In genomic region chr2:42053482-42053790, GRCh38 we compare ENCODE assay signal across 15 cellular contexts. TPM values are rescaled to one million over a fixed set of nuclear protein-coding genes. Genes with fewer than 3 reads are reported as not detected.
DNase-seq lines count a peak whose midpoint lies in the region; ATAC-seq and TF ChIP-seq lines count a peak whose summit lies in the region.
"Had no signal": no experiment of that assay in that cellular context is flagged by ENCODE, and none has a peak within 500 bp of the region (broad histone marks: within the 10 kb centered on the region; RNA-seq: fewer than 3 reads in every experiment).

No MANE protein-coding gene starts in this region.

- no peak overlapping the region for H2AK5ac ChIP-seq in H9 (ENCODE audit: insufficient read length, low read length)

- ATAC-seq in lung (ENCODE audit: insufficient read depth, low FRiP score) (no peak), GM19467 (IDR thresholded peaks at IDR 0.05; ENCODE audit: unreplicated experiment) (no peak)
- ATAC-seq: activated naive CD8-positive, alpha-beta T cell treated with anti-CD3 and anti-CD28 coated beads, Interleukin-2, amount 50 U/mL, for 24 hours; foreskin keratinocyte had no signal

- H2AFZ ChIP-seq in H9 (ENCODE audit: low read length) = no peak overlapping the region

- DNase-seq in H9 (no peak), colonic mucosa (no peak), lung (ENCODE audit: low spot score) (no peak), spleen (no peak), H7 (no peak), D341Med (ENCODE audit: low spot score) (no peak)
- DNase-seq in stimulated activated naive CD4-positive, alpha-beta T cell (lab: John Stamatoyannopoulos, UW) = no peak
- DNase-seq: activated naive CD8-positive, alpha-beta T cell treated with anti-CD3 and anti-CD28 coated beads, Interleukin-2, amount 50 U/mL, for 24 hours; DND-41; foreskin keratinocyte; NCI-H1105 treated with DMSO at 0.1 percent for 48 hours; NCI-H446 had no signal

- intact Hi-C loops in colonic mucosa (cut with DNase I) (no loop called here), spleen (cut with DNase I; ENCODE audit: low total_unique reads) (no loop called here)

- peaks cover 22% of the 10 kb centered on the region for H3K27me3 Mint-ChIP-seq in H9 (ENCODE audit: low read depth)

- no peaks in the 10 kb centered on the region for H3K79me2 ChIP-seq in H9 (ENCODE audit: insufficient read depth, low read length)

- no peak for TF ChIP-seq CTCF in H9 (conservative IDR thresholded peaks at IDR 0.05)
- no peak for TF ChIP-seq CTCF in colonic mucosa (IDR thresholded peaks at IDR 0.05)
- no peak for TF ChIP-seq CTCF in lung (IDR thresholded peaks at IDR 0.05; ENCODE audit: control extremely low read depth, extremely low read depth)
- no peak for TF ChIP-seq CTCF in spleen (IDR thresholded peaks at IDR 0.05 in 8 of 11, conservative IDR thresholded peaks at IDR 0.05 in 3 of 11)

- H3K36me3 Mint-ChIP-seq in H9 (ENCODE audit: insufficient read depth in 1 of 3, low read depth in 3 of 3) = peaks cover 18 to 83% (median 73%) of the 10 kb centered on the region in 3 experiments; a peak in 6 of 7 replicates

- no peak overlapping the region for H3T11ph ChIP-seq in H9 (ENCODE audit: low read length)

- H3K4me1 ChIP-seq in H9 (ENCODE audit: insufficient read depth, low read length) (peaks cover 2% of the 10 kb centered on the region; the same call in 1 of the 2 replicates), colonic mucosa (peaks cover 31% of the 10 kb centered on the region), lung (ENCODE audit: control insufficient read depth in 2 of 2, insufficient read depth in 2 of 2, low read length in 2 of 2) (peaks cover 5 to 10% of the 10 kb centered on the region in 2 donors), spleen (peaks cover 0 to 20% (median 7%) of the 10 kb centered on the region in 6 donors)
- H3K4me1 ChIP-seq: foreskin keratinocyte had no signal

- no peak overlapping the region for H3K4ac ChIP-seq in H9 (ENCODE audit: low read depth, low read length)

- H3K4me2 ChIP-seq in H9 (ENCODE audit: insufficient read depth, insufficient read length, low read length) = no peak overlapping the region

- H3K18ac ChIP-seq in H9 (ENCODE audit: insufficient read length, low read depth, low read length) = no peak overlapping the region

- H3K27me3 ChIP-seq in H9 (ENCODE audit: insufficient read depth, low read length) (peaks cover 11% of the 10 kb centered on the region; the same call in 1 of the 2 replicates), colonic mucosa (no peaks in the 10 kb centered on the region), lung (ENCODE audit: control insufficient read depth, insufficient read depth) (no peaks in the 10 kb centered on the region), spleen (replicated peaks in 1 of 7) (peaks cover 0 to 30% (median 6%) of the 10 kb centered on the region in 7 donors), H7 (ENCODE audit: control insufficient read depth, insufficient read depth, low read length) (peaks cover 11% of the 10 kb centered on the region)

- H3K9ac ChIP-seq in H9 (ENCODE audit: extremely low read depth, insufficient read length, low read length) = no peak overlapping the region
- peak overlapping the region in 1 of 2 donors; percentile 83 for H3K9ac ChIP-seq in colonic mucosa (ENCODE audit: low read depth in 2 of 2, low read length in 2 of 2)

- peaks cover 6% of the 10 kb centered on the region for H3K23me2 ChIP-seq in H9 (ENCODE audit: insufficient read length, low read depth, low read length, poor library complexity, severe bottlenecking)

- no peak overlapping the region for H4K8ac ChIP-seq in H9 (replicated peaks; ENCODE audit: insufficient read length, low read depth, low read length)

- H4K20me1 ChIP-seq in H9 (ENCODE audit: control insufficient read depth, insufficient read depth, insufficient read length) = no peaks in the 10 kb centered on the region

- H3K36me3 ChIP-seq in colonic mucosa (peaks cover 5% of the 10 kb centered on the region), lung (ENCODE audit: control insufficient read depth in 2 of 2, insufficient read depth in 2 of 2, low read length in 2 of 2) (peaks cover 0 to 6% of the 10 kb centered on the region in 2 donors), spleen (peaks cover 0 to 28% (median 0%) of the 10 kb centered on the region in 6 donors), H7 (replicated peaks; ENCODE audit: control insufficient read depth, insufficient read depth, low read length) (peaks cover 6% of the 10 kb centered on the region)

- H3K4me3 Mint-ChIP-seq in H9 = no peak overlapping the region
- H3K4me3 Mint-ChIP-seq: activated naive CD8-positive, alpha-beta T cell treated with anti-CD3 and anti-CD28 coated beads, Interleukin-2, amount 50 U/mL, for 24 hours; B cell had no signal

- H3K27ac ChIP-seq in H9 (ENCODE audit: insufficient read length, low read depth, low read length) (no peak overlapping the region), colonic mucosa (peak overlapping the region; percentile 83), lung (ENCODE audit: low read depth in 1 of 2, low read length in 1 of 2) (peak overlapping the region; percentile 17 to 83), spleen (peak overlapping the region in 7 of 8 donors; percentile 23 to 82 (median 76))
- H3K27ac ChIP-seq: foreskin keratinocyte had no signal

- H3K27ac Mint-ChIP-seq in H9 = peak overlapping the region; percentile 44 to 95 (median 80); a peak in 6 of 7 replicates
- H3K27ac Mint-ChIP-seq: activated naive CD8-positive, alpha-beta T cell treated with anti-CD3 and anti-CD28 coated beads, Interleukin-2, amount 50 U/mL, for 24 hours; B cell had no signal

- H2BK5ac ChIP-seq in H9 (ENCODE audit: insufficient read length, low read length) = no peak overlapping the region

- no peak overlapping the region for H2BK20ac ChIP-seq in H9 (ENCODE audit: low read depth, low read length, poor library complexity, severe bottlenecking)

- H4K5ac ChIP-seq in H9 (ENCODE audit: insufficient read length, low read depth, low read length) = no peak overlapping the region

- no peak for TF ChIP-seq POLR2A in spleen (IDR thresholded peaks at IDR 0.05)

- no peak overlapping the region for H3K56ac ChIP-seq in H9 (ENCODE audit: insufficient read length, low read depth, low read length)

- WGBS in H9 (ENCODE audit: extremely low coverage, insufficient read length, low lambda C conversion rate) = no CpG with 5 or more reads among the region's 6 CpGs
- 72 to 76% methylated on average over 6 of the region's 6 CpGs for WGBS in lung, 2 donors
- WGBS in spleen, 5 donors = 63 to 81% (median 73%) methylated on average over 6 of the region's 6 CpGs

- peaks cover 54 to 57% of the 10 kb centered on the region in 2 experiments for H3K4me1 Mint-ChIP-seq in H9

- no peak overlapping the region for H3K14ac ChIP-seq in H9 (ENCODE audit: insufficient read depth, low read length)

- H3K9me3 ChIP-seq in H9 (ENCODE audit: control insufficient read depth, low read depth, low read length) = no peaks in the 10 kb centered on the region
- no peaks in the 10 kb centered on the region for H3K9me3 ChIP-seq in colonic mucosa
- H3K9me3 ChIP-seq in lung (ENCODE audit: control insufficient read depth in 2 of 2, insufficient read depth in 1 of 2, low read length in 1 of 2) = no peaks in the 10 kb centered on the region
- H3K9me3 ChIP-seq in spleen = no peaks in the 10 kb centered on the region

- no peaks in the 10 kb centered on the region for H3K79me1 ChIP-seq in H9 (ENCODE audit: insufficient read depth, low read depth, low read length, poor library complexity, severe bottlenecking)

- no peak overlapping the region for H3K4me3 ChIP-seq in colonic mucosa
- H3K4me3 ChIP-seq in lung = no peak overlapping the region
- H3K4me3 ChIP-seq in spleen = no peak overlapping the region
- H3K4me3 ChIP-seq in H7 (ENCODE audit: insufficient read depth, low read depth, low read length) = no peak overlapping the region

- H2BK120ac ChIP-seq in H9 (ENCODE audit: low read depth, low read length, poor library complexity, severe bottlenecking) = no peak overlapping the region

- no peak overlapping the region for H2BK12ac ChIP-seq in H9 (ENCODE audit: insufficient read length, low read depth, low read length)

- no peak overlapping the region for H4K91ac ChIP-seq in H9 (ENCODE audit: insufficient read length, low read depth, low read length)

- no peaks in the 10 kb centered on the region for H3K9me3 Mint-ChIP-seq in H9
- H3K9me3 Mint-ChIP-seq: activated naive CD8-positive, alpha-beta T cell treated with anti-CD3 and anti-CD28 coated beads, Interleukin-2, amount 50 U/mL, for 24 hours had no signal

- no peak overlapping the region for H3K23ac ChIP-seq in H9 (ENCODE audit: insufficient read length, low read depth, low read length)

- no peak overlapping the region for H2BK15ac ChIP-seq in H9 (ENCODE audit: low read depth, low read length)

RNA-seq across cellular contexts. Expression of gene PKDCC, which starts 5.6 kb away (rescaled TPM):
- total RNA-seq in H9 (2021) (134 and 135 TPM in 2 replicates), colonic mucosa (100 to 1,000 TPM in 1 of 2 donors, 10 to 100 TPM in 1; 61.3 to 125 TPM), lung (100 to 1,000 TPM; 107 to 131 TPM), spleen (10 to 100 TPM; 41.0 to 81.9 (median 51.7) TPM)
- polyA plus RNA-seq in lung (10 to 100 TPM; 73.6 to 98.3 TPM), spleen (10 to 100 TPM; 19.8 to 44.0 (median 31.8) TPM)
- 90.2 and 176 TPM in 2 replicates for total RNA-seq in H7 (2014; rRNA removed; shearing (Covaris generic))
- total RNA-seq: foreskin keratinocyte, OCI-LY7 had no signal
